ENCODE assay signal across 21 cellular contexts in the genomic region with DNA sequence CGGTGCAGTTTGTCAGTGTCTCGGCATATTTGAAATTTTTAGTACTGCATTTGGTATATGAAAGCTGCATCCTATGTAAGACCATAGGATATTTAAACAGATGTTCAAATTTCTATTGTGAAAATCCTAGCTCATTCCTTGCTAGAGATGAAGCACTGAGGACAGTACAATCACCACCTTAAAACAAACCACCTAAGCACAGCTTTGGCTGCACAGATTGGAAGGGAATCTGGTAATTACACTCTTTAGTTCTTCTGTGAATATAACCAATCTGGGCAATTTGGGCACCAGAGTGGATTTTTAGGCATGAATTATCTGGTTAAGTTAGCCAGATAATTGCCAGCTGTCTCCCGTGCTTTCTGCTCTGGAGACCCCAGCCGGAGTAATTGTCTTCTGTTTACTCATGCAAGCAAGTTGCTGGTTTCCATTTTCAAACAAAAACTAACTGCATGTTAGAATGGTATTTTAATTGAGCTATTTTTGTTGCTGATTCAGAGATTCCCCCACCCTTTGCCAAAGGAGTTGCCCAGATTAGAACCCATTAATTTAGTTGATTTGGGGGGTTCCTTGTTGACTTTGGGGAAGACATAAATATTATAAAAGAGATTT. TPM values are rescaled to one million over a fixed set of nuclear protein-coding genes. Genes with fewer than 3 reads are reported as not detected.
DNase-seq lines count a peak whose midpoint lies in the region; ATAC-seq and TF ChIP-seq lines count a peak whose summit lies in the region.
"Had no signal": no experiment of that assay in that cellular context is flagged by ENCODE, and none has a peak within 500 bp of the region (broad histone marks: within the 10 kb centered on the region; RNA-seq: fewer than 3 reads in every experiment).

No MANE protein-coding gene starts in this region.

- peaks cover 1 to 78% of the 10 kb centered on the region in 2 donors for H3K36me3 ChIP-seq in neuronal stem cell (replicated peaks in 1 of 2; ENCODE audit: control insufficient read depth in 2 of 2, insufficient read depth in 2 of 2, low read length in 2 of 2)
- H3K36me3 ChIP-seq: neutrophil, tibial artery had no signal

- H2BK15ac ChIP-seq in neuronal stem cell (ENCODE audit: low read length), result no peak overlapping the region

- no peak overlapping the region for H2BK120ac ChIP-seq in neuronal stem cell (ENCODE audit: low read depth, low read length)

- no peak overlapping the region for H4K8ac ChIP-seq in neuronal stem cell (ENCODE audit: low read depth, low read length)

- no peak overlapping the region for H3K4me2 ChIP-seq in neuronal stem cell (ENCODE audit: insufficient read depth, low read length, poor library complexity, severe bottlenecking)
- H3K4me2 ChIP-seq: BLaER1 treated with 17β-estradiol and CSF1 and Interleukin-3, amounts not matched to agents 10 nM and 100 nM had no signal

- peaks cover 6% of the 10 kb centered on the region for H3K79me1 ChIP-seq in neuronal stem cell (ENCODE audit: low read depth, low read length)

- no peak overlapping the region for H3K4ac ChIP-seq in neuronal stem cell (ENCODE audit: low read length)

- H3K4me1 ChIP-seq in neuronal stem cell (ENCODE audit: control insufficient read depth in 2 of 2, insufficient read depth in 1 of 2, low read depth in 1 of 2, low read length in 2 of 2), result peaks cover 0 to 2% of the 10 kb centered on the region in 2 donors

- WGBS in neuronal stem cell (ENCODE audit: extremely low coverage in 2 of 2, insufficient read length in 2 of 2, insufficient replicate concordance in 1 of 2), 2 donors, result no CpG with 5 or more reads among the region's 4 CpGs

- H2BK5ac ChIP-seq in neuronal stem cell (ENCODE audit: low read length), result no peak overlapping the region

- DNase-seq in NCI-H1417 (lab: John Stamatoyannopoulos, UW), result peak in 2 of 3 experiments; percentile 32 to 77
- no peak for DNase-seq in NCI-H1417 treated with DMSO at 0.1 percent for 48 hours (lab: John Stamatoyannopoulos, UW)
- peak; percentile 33 for DNase-seq in NCI-H2081 treated with DMSO at 0.1 percent for 48 hours (lab: John Stamatoyannopoulos, UW)
- DNase-seq in neuronal stem cell (ENCODE audit: low spot score), result peak; percentile 12
- no peak for DNase-seq in ecto neural progenitor cell (ENCODE audit: low spot score)
- DNase-seq in NCI-H345 treated with DMSO at 0.1 percent for 48 hours (lab: John Stamatoyannopoulos, UW; ENCODE audit: unreplicated experiment), result no peak
- DNase-seq: activated CD4-positive, alpha-beta T cell treated with anti-CD3 and anti-CD28 coated beads, Interleukin-2, amount 50 U/mL, for 4 hours; activated naive CD4-positive, alpha-beta T cell treated with anti-CD3 and anti-CD28 coated beads, Interleukin-2, amount 50 U/mL, for 16 hours; DMS153; IMR-90; left colon; T-cell; tibial artery had no signal

- H3K9me3 ChIP-seq in neuronal stem cell (replicated peaks in 1 of 2; ENCODE audit: control insufficient read depth in 2 of 2, insufficient read depth in 1 of 2, low read depth in 1 of 2, low read length in 2 of 2), result peaks cover 0 to 15% of the 10 kb centered on the region in 2 donors
- H3K9me3 ChIP-seq: neutrophil, tibial artery had no signal

- no peak overlapping the region for H2AK5ac ChIP-seq in neuronal stem cell (ENCODE audit: low read depth, low read length)

- peak; percentile 67 for ATAC-seq in SK-N-SH treated with all-trans-retinoic acid at 6 μM for 48 hours
- ATAC-seq in GM19351 (IDR thresholded peaks at IDR 0.05; ENCODE audit: unreplicated experiment), result no peak
- ATAC-seq: left colon; Right ventricle myocardium inferior; stimulated activated effector memory CD8-positive, alpha-beta T cell treated with anti-CD3 and anti-CD28 coated beads, Interleukin-12 subunit alpha, Interleukin-12 subunit beta, amount 100 ng/mL, for 72 hours; T-cell had no signal

- no peak overlapping the region for H4K91ac ChIP-seq in neuronal stem cell (ENCODE audit: low read depth, low read length, poor library complexity)

- H3K4me3 ChIP-seq in neuronal stem cell (ENCODE audit: low read length in 2 of 2), result no peak overlapping the region
- H3K4me3 ChIP-seq: BLaER1 treated with 17β-estradiol and CSF1 and Interleukin-3, amounts not matched to agents 10 nM and 100 nM; coronary artery; tibial artery had no signal

- H3K27ac ChIP-seq in neuronal stem cell (replicated peaks; ENCODE audit: low read length), result no peak overlapping the region
- H3K27ac ChIP-seq: 22Rv1; BLaER1 treated with 17β-estradiol and CSF1 and Interleukin-3, amounts not matched to agents 10 nM and 100 nM; coronary artery had no signal

- H2AFZ ChIP-seq in neuronal stem cell (ENCODE audit: low read length), result no peak overlapping the region

- H3K9ac ChIP-seq in neuronal stem cell (ENCODE audit: low read depth, low read length, poor library complexity), result no peak overlapping the region
- H3K9ac ChIP-seq: BLaER1 treated with 17β-estradiol and CSF1 and Interleukin-3, amounts not matched to agents 10 nM and 100 nM had no signal

- H3K23ac ChIP-seq in neuronal stem cell (ENCODE audit: low read depth, low read length, poor library complexity), result no peak overlapping the region

- no peak overlapping the region for H3K18ac ChIP-seq in neuronal stem cell (ENCODE audit: low read length)

- no peaks in the 10 kb centered on the region for H3K27me3 ChIP-seq in neuronal stem cell (ENCODE audit: control insufficient read depth in 3 of 3, insufficient read depth in 3 of 3, low read depth in 1 of 3, low read length in 3 of 3)
- H3K27me3 ChIP-seq: BLaER1 treated with 17β-estradiol and CSF1 and Interleukin-3, amounts not matched to agents 10 nM and 100 nM; neutrophil; tibial artery had no signal

- H3K14ac ChIP-seq in neuronal stem cell (ENCODE audit: low read length), result no peak overlapping the region

- H2BK12ac ChIP-seq in neuronal stem cell (ENCODE audit: low read length), result no peak overlapping the region

TF ChIP-seq in SK-N-SH treated with all-trans-retinoic acid at 6 μM for 48 hours, 23 proteins besides CTCF, POLR2A, EP300 and RAD21:
- no peak for TF ChIP-seq ZNF565 (CRISPR knock-in tag; conservative IDR thresholded peaks at IDR 0.05; ENCODE audit: low read depth)
- peak; percentile 62 for TF ChIP-seq ISL1 (CRISPR knock-in tag; IDR thresholded peaks at IDR 0.05)

RNA-seq across cellular contexts. Expression of gene E2F3, which starts 36.9 kb away (rescaled TPM):
- 22.6 TPM for polyA plus RNA-seq in neuronal stem cell (2013, experiment 1 of 2)
- polyA plus RNA-seq in neuronal stem cell (2013, experiment 2 of 2), result 23.2 TPM

Comparison
In these comparisons a context has a peak if more than half of its experiments do, and no peak if none do; other contexts are left out.
1. DNase-seq: peak in NCI-H1417 (2 of 3), NCI-H2081 treated with DMSO at 0.1 percent for 48 hours (single experiment) and neuronal stem cell (single experiment); none in NCI-H1417 treated with DMSO at 0.1 percent for 48 hours (single experiment), ecto neural progenitor cell (single experiment) and NCI-H345 treated with DMSO at 0.1 percent for 48 hours (single experiment).